18 cellular contexts compared by ENCODE assay signal in the genomic region with DNA sequence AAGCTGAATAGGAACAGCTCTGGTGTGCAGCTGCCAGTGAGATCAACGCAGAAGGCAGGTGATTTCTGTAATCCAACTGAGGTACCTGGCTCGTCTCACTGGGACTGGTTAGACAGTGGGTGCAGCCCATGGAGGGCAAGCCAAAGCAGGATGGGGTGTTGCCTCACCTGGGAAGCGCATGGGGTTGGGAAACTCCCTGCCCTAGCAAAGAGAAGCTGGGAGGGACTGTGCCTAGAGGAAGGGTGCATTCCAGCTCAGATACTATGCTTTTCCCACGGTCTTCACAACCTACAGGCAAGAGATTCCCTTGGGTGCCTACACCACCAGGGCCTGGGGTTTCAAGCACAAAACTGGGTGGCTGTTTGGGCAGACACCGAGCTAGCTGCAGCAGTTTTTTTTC.
DNase-seq lines count a peak whose midpoint lies in the region; ATAC-seq and TF ChIP-seq lines count a peak whose summit lies in the region.
"Had no signal": no experiment of that assay in that cellular context is flagged by ENCODE, and none has a peak within 500 bp of the region (broad histone marks: within the 10 kb centered on the region; RNA-seq: fewer than 3 reads in every experiment).

No MANE protein-coding gene starts in this region.

- no peak overlapping the region for H3K9ac ChIP-seq in PC-3 (ENCODE audit: low read length)
- no peak overlapping the region for H3K9ac ChIP-seq in smooth muscle cell (ENCODE audit: low read depth)
- H3K9ac ChIP-seq: BLaER1 treated with 17β-estradiol and CSF1 and Interleukin-3, amounts not matched to agents 10 nM and 100 nM had no signal

- no peaks in the 10 kb centered on the region for H3K9me3 ChIP-seq in PC-3 (ENCODE audit: low read length)
- no peaks in the 10 kb centered on the region for H3K9me3 ChIP-seq in smooth muscle cell (replicated peaks; ENCODE audit: low read depth)
- H3K9me3 ChIP-seq: A549; BLaER1 treated with 17β-estradiol and CSF1 and Interleukin-3, amounts not matched to agents 10 nM and 100 nM had no signal

- CTCF ChIA-PET in PC-3 (lab: Charles Lee) = interaction anchor here (0.6 kb wide), 1 partner anchor 407 kb away, joined by 3 read pairs; no protein-coding TSS in a partner anchor

- POLR2A ChIA-PET in PC-3 (lab: Charles Lee; ENCODE audit: unreplicated experiment) = no interaction called here

- TF ChIP-seq CTCF in GM12865 (IDR thresholded peaks at IDR 0.05; ENCODE audit: insufficient read depth, low read depth, low read length, missing control alignments) = no peak
- TF ChIP-seq CTCF in PC-3 (conservative IDR thresholded peaks at IDR 0.05; ENCODE audit: low read depth, low read length) = no peak
- TF ChIP-seq CTCF in smooth muscle cell (IDR thresholded peaks at IDR 0.05; ENCODE audit: borderline replicate concordance, insufficient read depth, poor library complexity, severe bottlenecking) = no peak
- no peak for TF ChIP-seq CTCF in brain microvascular endothelial cell (IDR thresholded peaks at IDR 0.05; ENCODE audit: low read depth, low read length, missing control alignments)

- peaks cover 21% of the 10 kb centered on the region; the same call in 1 of the 2 replicates for H3K27me3 ChIP-seq in PC-3 (ENCODE audit: low read length)
- H3K27me3 ChIP-seq in smooth muscle cell (ENCODE audit: low read depth) = no peaks in the 10 kb centered on the region
- H3K27me3 ChIP-seq in brain microvascular endothelial cell (replicated peaks) = no peaks in the 10 kb centered on the region
- H3K27me3 ChIP-seq: BLaER1 treated with 17β-estradiol and CSF1 and Interleukin-3, amounts not matched to agents 10 nM and 100 nM had no signal

- H2AFZ ChIP-seq in PC-3 (ENCODE audit: low read length) (no peak overlapping the region), smooth muscle cell (ENCODE audit: low read depth) (peak overlapping the region; percentile 49)

- H4K20me1 ChIP-seq in PC-3 (ENCODE audit: low read length) = no peaks in the 10 kb centered on the region
- no peaks in the 10 kb centered on the region for H4K20me1 ChIP-seq in smooth muscle cell (ENCODE audit: low read depth)
- H4K20me1 ChIP-seq: BLaER1 treated with 17β-estradiol and CSF1 and Interleukin-3, amounts not matched to agents 10 nM and 100 nM had no signal

- H3K36me3 ChIP-seq in PC-3 (ENCODE audit: low read depth, low read length) (no peaks in the 10 kb centered on the region), smooth muscle cell (ENCODE audit: low read depth) (no peaks in the 10 kb centered on the region), brain microvascular endothelial cell (replicated peaks) (no peaks in the 10 kb centered on the region)
- H3K36me3 ChIP-seq: BLaER1 treated with 17β-estradiol and CSF1 and Interleukin-3, amounts not matched to agents 10 nM and 100 nM had no signal

- intact Hi-C loops in PC-3 (cut with micrococcal nuclease) (no loop called here), left colon (cut with DNase I, micrococcal nuclease) (loop anchor here in 1 of 2 donors (10.0 kb wide), 1 partner anchor 380 kb away; no protein-coding TSS in a partner anchor)

- WGBS in smooth muscle cell (ENCODE audit: low lambda C conversion rate) = 87% methylated on average over 5 of the region's 5 CpGs

- no peaks in the 10 kb centered on the region for H3K9me2 ChIP-seq in PC-3 (replicated peaks; ENCODE audit: low read length)

- peaks cover 6% of the 10 kb centered on the region; the same call in 1 of the 2 replicates for H3K4me1 ChIP-seq in PC-3 (ENCODE audit: insufficient read depth, low read length)
- H3K4me1 ChIP-seq in smooth muscle cell (ENCODE audit: low read depth) = no peaks in the 10 kb centered on the region
- H3K4me1 ChIP-seq: BLaER1 treated with 17β-estradiol and CSF1 and Interleukin-3, amounts not matched to agents 10 nM and 100 nM had no signal

- BruUV-seq in PC-3 (replicated peaks; lab: Mats Ljungman, UMichigan) = no TSS peak

- H3K4me3 ChIP-seq in GM12865 (ENCODE audit: low read depth, low read length) (no peak overlapping the region), PC-3 (ENCODE audit: low read length) (no peak overlapping the region), smooth muscle cell (no peak overlapping the region), brain microvascular endothelial cell (ENCODE audit: low read depth, low read length) (no peak overlapping the region)
- H3K4me3 ChIP-seq: A549; BLaER1 treated with 17β-estradiol and CSF1 and Interleukin-3, amounts not matched to agents 10 nM and 100 nM had no signal

- H3K79me2 ChIP-seq in PC-3 (ENCODE audit: low read length) (no peaks in the 10 kb centered on the region), smooth muscle cell (ENCODE audit: low read depth) (no peaks in the 10 kb centered on the region)

- peak; percentile 32; the same call in 1 of the 2 replicates for ATAC-seq in PC-3
- ATAC-seq in esophagus mucosa = peak; percentile 100
- ATAC-seq in left colon = no peak
- ATAC-seq: A549 had no signal

- H3K4me2 ChIP-seq in PC-3 (ENCODE audit: low read length) (no peak overlapping the region), smooth muscle cell (no peak overlapping the region)
- H3K4me2 ChIP-seq: BLaER1 treated with 17β-estradiol and CSF1 and Interleukin-3, amounts not matched to agents 10 nM and 100 nM had no signal

- in situ Hi-C loops in brain microvascular endothelial cell (cut with HindIII; ENCODE audit: low pct_ligation_motif_present, low sequenced_read_pairs) = loop anchor here (25.0 kb wide), 1 partner anchor 388 kb away; a partner anchor contains a TSS

- H3K27ac ChIP-seq in PC-3 (ENCODE audit: low read length) (no peak overlapping the region), smooth muscle cell (ENCODE audit: low read depth) (no peak overlapping the region), brain microvascular endothelial cell (no peak overlapping the region)
- H3K27ac ChIP-seq: BLaER1 treated with 17β-estradiol and CSF1 and Interleukin-3, amounts not matched to agents 10 nM and 100 nM had no signal

- H3F3A ChIP-seq in PC-3 (ENCODE audit: low read length, unreplicated experiment) = no peaks in the 10 kb centered on the region
- no peaks in the 10 kb centered on the region for H3F3A ChIP-seq in smooth muscle cell (ENCODE audit: low read depth)

- DNase-seq in GM12865 (ENCODE audit: low read depth) = peak; percentile 33
- no peak for DNase-seq in PC-3
- no peak for DNase-seq in smooth muscle cell (lab: John Stamatoyannopoulos, UW; ENCODE audit: unreplicated experiment)
- no peak for DNase-seq in brain microvascular endothelial cell
- DNase-seq in activated CD8-positive, alpha-beta memory T cell treated with anti-CD3 and anti-CD28 coated beads, Interleukin-2, amount 50 U/mL, for 48 hours = no peak
- no peak for DNase-seq in left colon
- DNase-seq: CD8-positive, alpha-beta memory T cell; DND-41; GDM1; H7; Kasumi-1; NCI-H1105; NCI-H187; NCI-H526 treated with DMSO at 0.1 percent for 48 hours; RPMI8226 had no signal
